ENCODE assay signal across 11 cellular contexts in genomic region chr1:224223819-224224714, GRCh38. TPM values are rescaled to one million over a fixed set of nuclear protein-coding genes. Genes with fewer than 3 reads are reported as not detected.
DNase-seq lines count a peak whose midpoint lies in the region; ATAC-seq and TF ChIP-seq lines count a peak whose summit lies in the region.
"Had no signal": no experiment of that assay in that cellular context is flagged by ENCODE, and none has a peak within 500 bp of the region (broad histone marks: within the 10 kb centered on the region; RNA-seq: fewer than 3 reads in every experiment).

No MANE protein-coding gene starts in this region.

- H3K9me3 ChIP-seq in muscle layer of colon (ENCODE audit: low read length) (no peaks in the 10 kb centered on the region), neural progenitor cell (ENCODE audit: low read depth) (no peaks in the 10 kb centered on the region)

- peaks cover 13% of the 10 kb centered on the region for H3K36me3 Mint-ChIP-seq in neural progenitor cell
- H3K36me3 Mint-ChIP-seq in stimulated activated effector memory CD8-positive, alpha-beta T cell treated with anti-CD3 and anti-CD28 coated beads, Interleukin-12 subunit alpha, Interleukin-12 subunit beta, amount 100 ng/mL, for 72 hours = peaks cover 25% of the 10 kb centered on the region

- no peaks in the 10 kb centered on the region for H4K20me1 ChIP-seq in neural progenitor cell (ENCODE audit: low read depth)

- no peak overlapping the region for H3K4me3 Mint-ChIP-seq in neural progenitor cell
- no peak overlapping the region for H3K4me3 Mint-ChIP-seq in stimulated activated effector memory CD8-positive, alpha-beta T cell treated with anti-CD3 and anti-CD28 coated beads, Interleukin-12 subunit alpha, Interleukin-12 subunit beta, amount 100 ng/mL, for 72 hours
- H3K4me3 Mint-ChIP-seq: naive thymus-derived CD8-positive, alpha-beta T cell had no signal

- H3K27me3 ChIP-seq in muscle layer of colon (ENCODE audit: control insufficient read depth in 1 of 2, insufficient read depth in 2 of 2, low read length in 2 of 2) (no peaks in the 10 kb centered on the region), neural progenitor cell (no peaks in the 10 kb centered on the region)

- H2AFZ ChIP-seq in neural progenitor cell (replicated peaks) = no peak overlapping the region
- H2AFZ ChIP-seq: PC-9 had no signal

- in situ Hi-C loops in Caki2 (cut with HindIII; ENCODE audit: low pct_unique_long_range_greater_than_20kb, low sequenced_read_pairs) = no loop called here

- peaks cover 16% of the 10 kb centered on the region for H3K4me1 Mint-ChIP-seq in neural progenitor cell
- H3K4me1 Mint-ChIP-seq in stimulated activated effector memory CD8-positive, alpha-beta T cell treated with anti-CD3 and anti-CD28 coated beads, Interleukin-12 subunit alpha, Interleukin-12 subunit beta, amount 100 ng/mL, for 72 hours = no peaks in the 10 kb centered on the region

- H3K79me2 ChIP-seq in neural progenitor cell (ENCODE audit: low read depth) = no peaks in the 10 kb centered on the region

- H3K27me3 Mint-ChIP-seq in neural progenitor cell (ENCODE audit: insufficient read depth, low read depth) = peaks cover 2% of the 10 kb centered on the region
- H3K27me3 Mint-ChIP-seq: naive thymus-derived CD8-positive, alpha-beta T cell had no signal

- H3K27ac ChIP-seq in muscle layer of colon (ENCODE audit: low read depth, low read length) = peak overlapping the region; percentile 40
- no peak overlapping the region for H3K27ac ChIP-seq in neural progenitor cell
- H3K27ac ChIP-seq: PC-9 had no signal

- no peaks in the 10 kb centered on the region for H3F3A ChIP-seq in neural progenitor cell (ENCODE audit: low read depth)

- ATAC-seq in stimulated activated effector memory CD8-positive, alpha-beta T cell treated with anti-CD3 and anti-CD28 coated beads, Interleukin-12 subunit alpha, Interleukin-12 subunit beta, amount 100 ng/mL, for 72 hours = no peak
- ATAC-seq in HG03039 (IDR thresholded peaks at IDR 0.05; ENCODE audit: unreplicated experiment) = no peak
- ATAC-seq: naive thymus-derived CD8-positive, alpha-beta T cell had no signal

- H3K4me3 ChIP-seq in choroid plexus epithelial cell (ENCODE audit: low read depth, low read length) (no peak overlapping the region), muscle layer of colon (ENCODE audit: low read depth in 1 of 2, low read length in 2 of 2) (peak overlapping the region in 1 of 2 donors; percentile 32), neural progenitor cell (no peak overlapping the region)
- H3K4me3 ChIP-seq: PC-9 had no signal

- TF ChIP-seq CTCF in choroid plexus epithelial cell (conservative IDR thresholded peaks at IDR 0.05; ENCODE audit: low read depth, low read length) = no peak
- no peak for TF ChIP-seq CTCF in neural progenitor cell (IDR thresholded peaks at IDR 0.05)

- no peak overlapping the region for H3K4me2 ChIP-seq in neural progenitor cell
- H3K4me2 ChIP-seq: PC-9 had no signal

- no peaks in the 10 kb centered on the region for H3K9me3 Mint-ChIP-seq in neural progenitor cell
- H3K9me3 Mint-ChIP-seq in stimulated activated effector memory CD8-positive, alpha-beta T cell treated with anti-CD3 and anti-CD28 coated beads, Interleukin-12 subunit alpha, Interleukin-12 subunit beta, amount 100 ng/mL, for 72 hours = no peaks in the 10 kb centered on the region
- H3K9me3 Mint-ChIP-seq: naive thymus-derived CD8-positive, alpha-beta T cell had no signal

- H3K36me3 ChIP-seq in muscle layer of colon (ENCODE audit: insufficient read depth, low read length) = peaks cover 9% of the 10 kb centered on the region
- no peaks in the 10 kb centered on the region for H3K36me3 ChIP-seq in neural progenitor cell

- no peak overlapping the region for H3K9ac ChIP-seq in muscle layer of colon (ENCODE audit: low read length)
- no peak overlapping the region for H3K9ac ChIP-seq in neural progenitor cell

- peaks cover 15% of the 10 kb centered on the region for H3K4me1 ChIP-seq in muscle layer of colon (ENCODE audit: insufficient read depth, low read length)
- H3K4me1 ChIP-seq in neural progenitor cell = peaks cover 17% of the 10 kb centered on the region

- no peak overlapping the region for H3K27ac Mint-ChIP-seq in neural progenitor cell
- no peak overlapping the region for H3K27ac Mint-ChIP-seq in stimulated activated effector memory CD8-positive, alpha-beta T cell treated with anti-CD3 and anti-CD28 coated beads, Interleukin-12 subunit alpha, Interleukin-12 subunit beta, amount 100 ng/mL, for 72 hours

- DNase-seq in Caki2 (ENCODE audit: low read depth) (peak; percentile 70), MV-4-11 (lab: John Stamatoyannopoulos, UW) (peak; percentile 13), choroid plexus epithelial cell (ENCODE audit: low read depth) (peak; percentile 91), SW480 (ENCODE audit: low spot score) (no peak), neural progenitor cell (ENCODE audit: low spot score) (no peak)
- no peak for DNase-seq in stimulated activated effector memory CD8-positive, alpha-beta T cell treated with anti-CD3 and anti-CD28 coated beads, Interleukin-12 subunit alpha, Interleukin-12 subunit beta, amount 100 ng/mL, for 72 hours (ENCODE audit: low spot score in 2 of 2)
- DNase-seq: effector CD8-positive, alpha-beta T cell; naive thymus-derived CD8-positive, alpha-beta T cell had no signal

RNA-seq across cellular contexts. Expression of gene DEGS1, which starts 41.0 kb away (rescaled TPM):
- total RNA-seq in Caki2 (2014; rRNA removed; shearing (Covaris generic); ENCODE audit: low replicate concordance) = 107 and 120 TPM in 2 replicates
- total RNA-seq in neural progenitor cell (ENCODE audit: low replicate concordance) = 47.4 and 91.2 TPM in 2 replicates

Comparison
In these comparisons a context has a peak if more than half of its experiments do, and no peak if none do; other contexts are left out.
1. DNase-seq: peak in Caki2 (single experiment), MV-4-11 (single experiment) and choroid plexus epithelial cell (single experiment); none in SW480 (single experiment), neural progenitor cell (single experiment) and stimulated activated effector memory CD8-positive, alpha-beta T cell treated with anti-CD3 and anti-CD28 coated beads, Interleukin-12 subunit alpha, Interleukin-12 subunit beta, amount 100 ng/mL, for 72 hours (0 of 2).